Comparison of ENCODE assay signal across 19 cellular contexts in genomic region chr12:103838254-103838914, GRCh38. TPM values are rescaled to one million over a fixed set of nuclear protein-coding genes. Genes with fewer than 3 reads are reported as not detected.
DNase-seq lines count a peak whose midpoint lies in the region; ATAC-seq and TF ChIP-seq lines count a peak whose summit lies in the region.
"Had no signal": no experiment of that assay in that cellular context is flagged by ENCODE, and none has a peak within 500 bp of the region (broad histone marks: within the 10 kb centered on the region; RNA-seq: fewer than 3 reads in every experiment).

No MANE protein-coding gene starts in this region.

- intact Hi-C loops in esophagus muscularis mucosa (cut with DNase I) (loop anchor here (5.0 kb wide), 1 partner anchor 36 kb away; no protein-coding TSS in a partner anchor), ovary (cut with DNase I) (no loop called here)

- no peak for ATAC-seq in HG02970 (IDR thresholded peaks at IDR 0.05; ENCODE audit: low FRiP score, unreplicated experiment)
- ATAC-seq: activated CD4-positive, alpha-beta T cell treated with anti-CD3 and anti-CD28 coated beads for 36 hours; effector memory CD8-positive, alpha-beta T cell; naive thymus-derived CD4-positive, alpha-beta T cell had no signal

- H3K4me3 ChIP-seq in AG04449 (ENCODE audit: low read depth, low read length) (peak overlapping the region; percentile 6; the same call in 1 of the 2 replicates), Loucy (ENCODE audit: low read length, poor library complexity, severe bottlenecking) (peak overlapping the region; percentile 18), esophagus muscularis mucosa (peak overlapping the region; percentile 84 to 100 (median 94)), ovary (peak overlapping the region; percentile 87)
- H3K4me3 ChIP-seq: SK-N-MC, suprapubic skin had no signal

- H3K27ac ChIP-seq in esophagus muscularis mucosa (replicated peaks in 1 of 4) (peak overlapping the region; percentile 90 to 97 (median 96)), ovary (no peak overlapping the region)
- H3K27ac ChIP-seq: SK-N-MC, suprapubic skin had no signal

- H3K36me3 ChIP-seq in Loucy (ENCODE audit: insufficient read depth, low read length) (no peaks in the 10 kb centered on the region), esophagus muscularis mucosa (peaks cover 0 to 23% (median 2%) of the 10 kb centered on the region in 4 donors), ovary (no peaks in the 10 kb centered on the region)
- H3K36me3 ChIP-seq: suprapubic skin had no signal

- no peaks in the 10 kb centered on the region for H3F3A ChIP-seq in Loucy (ENCODE audit: low read depth)

- H3K9ac ChIP-seq in Loucy (ENCODE audit: low read depth, low read length, poor library complexity, severe bottlenecking) = no peak overlapping the region

- no peak for TF ChIP-seq CTCF in AG04449 (IDR thresholded peaks at IDR 0.05; ENCODE audit: insufficient read depth, low read length, missing control alignments)
- no peak for TF ChIP-seq CTCF in Loucy (conservative IDR thresholded peaks at IDR 0.05; ENCODE audit: low read length)
- TF ChIP-seq CTCF in esophagus muscularis mucosa (IDR thresholded peaks at IDR 0.05) = no peak
- no peak for TF ChIP-seq CTCF in ovary (IDR thresholded peaks at IDR 0.05)

- WGBS in esophagus muscularis mucosa = 89% methylated on average over 1 of the region's 1 CpG
- 98 to 100% (median 100%) methylated on average over 1 of the region's 1 CpG for WGBS in ovary, 3 donors

- POLR2A ChIA-PET in AG04449 (lab: Yijun Ruan, JAX) = no interaction called here

- H3K27me3 ChIP-seq in Loucy (ENCODE audit: insufficient read depth, low read length, poor library complexity, severe bottlenecking) (no peaks in the 10 kb centered on the region), esophagus muscularis mucosa (no peaks in the 10 kb centered on the region), ovary (no peaks in the 10 kb centered on the region)
- H3K27me3 ChIP-seq: suprapubic skin had no signal

- no peaks in the 10 kb centered on the region for H4K20me1 ChIP-seq in Loucy (ENCODE audit: insufficient read depth, low read length, poor library complexity, severe bottlenecking)

- no peak for TF ChIP-seq POLR2A in esophagus muscularis mucosa (IDR thresholded peaks at IDR 0.05; ENCODE audit: low read depth)
- no peak for TF ChIP-seq POLR2A in ovary (IDR thresholded peaks at IDR 0.05)

- DNase-seq in AG04449 (ENCODE audit: low read depth, low spot score) (no peak), esophagus muscularis mucosa (ENCODE audit: extremely low spot score) (no peak), ovary (no peak), 8988T (no peak), NCI-H1930 (lab: John Stamatoyannopoulos, UW) (no peak), KBM-7 (no peak)
- DNase-seq: activated CD4-positive, alpha-beta T cell treated with anti-CD3 and anti-CD28 coated beads for 36 hours; activated effector memory CD4-positive, alpha-beta T cell treated with anti-CD3 and anti-CD28 coated beads, Interleukin-2, amount 50 U/mL, for 16 hours; anterior cingulate cortex; effector memory CD8-positive, alpha-beta T cell; naive thymus-derived CD4-positive, alpha-beta T cell; NCI-H2029 treated with DMSO at 0.1 percent for 48 hours; NCI-H446; stimulated activated CD4-positive, alpha-beta T cell treated with anti-CD3 and anti-CD28 coated beads, Interleukin-12 subunit alpha, Interleukin-12 subunit beta, amount 100 ng/mL, for 4 hours; stimulated activated CD8-positive, alpha-beta memory T cell treated with anti-CD3 and anti-CD28 coated beads, Interleukin-4, amount 100 ng/mL, for 48 hours had no signal

- CTCF ChIA-PET in AG04449 (lab: Yijun Ruan, JAX) = no interaction called here

- peaks cover 9% of the 10 kb centered on the region; the same call in 1 of the 2 replicates for H3K79me2 ChIP-seq in Loucy (ENCODE audit: insufficient read depth, low read length)

- H2AFZ ChIP-seq in Loucy (ENCODE audit: low read length) = no peak overlapping the region

- TF ChIP-seq EP300 in esophagus muscularis mucosa (IDR thresholded peaks at IDR 0.05) (no peak), ovary (IDR thresholded peaks at IDR 0.05) (no peak)

- no peaks in the 10 kb centered on the region for H3K9me2 ChIP-seq in Loucy (replicated peaks; ENCODE audit: low read depth, low read length)

- H3K4me1 ChIP-seq in Loucy (ENCODE audit: insufficient read depth, low read length, poor library complexity, severe bottlenecking) (peaks cover 8% of the 10 kb centered on the region), esophagus muscularis mucosa (peaks cover 16 to 72% (median 63%) of the 10 kb centered on the region in 4 donors), ovary (ENCODE audit: insufficient read depth) (peaks cover 1% of the 10 kb centered on the region)

- H3K9me3 ChIP-seq in Loucy (ENCODE audit: insufficient read depth, low read depth, low read length) (no peaks in the 10 kb centered on the region), esophagus muscularis mucosa (no peaks in the 10 kb centered on the region), ovary (no peaks in the 10 kb centered on the region)
- H3K9me3 ChIP-seq: suprapubic skin had no signal

- H3K4me2 ChIP-seq in Loucy (ENCODE audit: low read depth, low read length, poor library complexity, severe bottlenecking) = peak overlapping the region; percentile 83

- in situ Hi-C loops in KBM-7 (cut with MboI; ENCODE audit: low pct_unique_long_range_greater_than_20kb, low sequenced_read_pairs) = no loop called here

RNA-seq across cellular contexts. Expression of gene NT5DC3, which starts 2.6 kb away (rescaled TPM):
- total RNA-seq in esophagus muscularis mucosa (100 to 1,000 TPM; 169 to 275 (median 195) TPM), ovary (1 to 10 TPM; 4.6 to 9.3 (median 7.5) TPM)
- polyA plus RNA-seq in ovary = 1 to 10 TPM; 1.8 to 3.5 TPM

Comparison
In these comparisons a context has a peak if more than half of its experiments do, and no peak if none do; other contexts are left out.
1. H3K4me3 ChIP-seq: peak in every context shown above with its lines; median percentile 94 in esophagus muscularis mucosa; 87 in ovary; 18 in Loucy; 6 in AG04449.
2. H3K27ac ChIP-seq: peak in esophagus muscularis mucosa (4 of 4); none in ovary (0 of 2).
3. RNA of gene NT5DC3, which starts 2.6 kb away (total RNA-seq): 169 to 275 TPM in esophagus muscularis mucosa; 4.6 to 9.3 TPM in ovary; every median in the first group is over 10 times any median in the second.